ENCODE assay signal across 8 cellular contexts in the genomic region with DNA sequence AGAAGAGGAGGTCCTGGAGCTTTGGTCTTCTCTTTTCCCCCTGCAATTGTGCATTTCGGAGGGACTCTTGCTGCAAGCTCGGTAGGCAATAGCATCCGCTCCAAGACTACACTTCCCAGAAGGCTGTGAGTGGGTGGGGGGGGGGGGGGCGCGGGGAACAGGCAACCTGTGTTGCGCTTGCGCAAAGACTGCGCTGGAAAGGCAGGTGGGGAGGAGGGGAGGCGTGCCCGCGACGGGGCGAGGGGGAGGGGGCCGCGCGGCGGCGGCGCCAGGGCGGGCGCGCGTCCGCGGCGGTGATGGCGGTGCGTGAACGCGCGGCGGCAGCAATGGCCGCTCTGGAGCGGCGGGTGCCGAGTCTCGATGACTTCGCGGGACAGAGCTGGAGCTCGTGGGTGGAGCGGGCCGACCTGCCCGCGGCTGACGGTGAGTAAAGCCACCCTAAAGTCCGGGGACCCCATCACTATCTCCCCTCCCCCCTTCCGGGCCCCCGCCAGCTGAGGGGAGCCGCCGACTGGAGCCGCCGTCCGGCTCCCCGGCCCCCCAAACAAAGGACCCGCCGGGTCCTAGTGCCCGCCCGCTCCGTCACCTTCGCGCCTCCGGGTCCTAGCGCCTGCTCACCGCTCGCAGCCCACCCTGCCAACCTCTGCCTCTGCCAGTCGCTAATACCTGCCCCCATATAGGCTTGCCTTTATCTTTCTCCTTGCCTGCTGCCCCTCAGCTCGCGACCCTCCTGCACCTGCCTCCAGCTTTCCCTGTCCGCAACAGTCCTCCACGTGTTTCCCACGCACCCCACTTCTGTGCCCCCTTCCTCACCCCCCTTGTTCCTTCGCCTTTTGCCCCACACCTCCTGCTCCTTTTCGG. TPM values are rescaled to one million over a fixed set of nuclear protein-coding genes. Genes with fewer than 3 reads are reported as not detected.
DNase-seq lines count a peak whose midpoint lies in the region; ATAC-seq and TF ChIP-seq lines count a peak whose summit lies in the region.

A gene with protein sequence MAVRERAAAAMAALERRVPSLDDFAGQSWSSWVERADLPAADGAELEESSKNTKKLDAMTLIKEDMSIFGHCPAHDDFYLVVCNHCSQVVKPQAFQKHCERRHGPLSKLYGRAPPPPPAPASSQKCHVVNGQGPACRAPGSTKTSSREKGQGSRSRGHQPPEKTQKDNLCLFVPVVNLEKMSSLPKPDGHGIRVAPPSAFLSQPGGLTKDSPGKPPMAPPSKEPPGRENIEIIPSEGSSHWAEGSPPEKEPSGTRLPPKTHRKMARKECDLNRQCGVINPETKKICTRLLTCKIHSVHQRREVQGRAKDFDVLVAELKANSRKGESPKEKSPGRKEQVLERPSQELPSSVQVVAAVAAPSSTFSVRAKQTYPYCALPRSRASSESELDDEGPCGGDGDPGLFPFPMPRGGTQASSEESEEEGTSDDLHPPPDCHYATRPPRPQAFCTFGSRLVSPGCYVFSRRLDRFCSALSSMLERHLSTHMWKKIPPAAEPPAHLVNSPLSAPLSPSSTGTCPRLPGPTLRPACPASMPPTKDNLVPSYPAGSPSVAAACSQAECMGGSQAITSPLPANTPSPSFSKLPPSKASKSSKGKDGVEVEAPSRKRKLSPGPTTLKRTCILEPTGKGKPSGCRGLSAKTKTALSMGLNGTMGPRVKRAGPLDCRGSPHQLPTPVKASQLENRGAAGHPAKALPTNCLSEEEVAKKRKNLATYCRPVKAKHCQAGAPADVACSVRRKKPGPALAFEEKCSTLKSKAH (plus strand): TSS at position 248 of the 861 bp plus-strand sequence. CDS start 49 bp downstream, at position 297.

- peak within 1 kb of the TSS; percentile 67 to 70 (median 68) for H3K4me3 ChIP-seq in liver (ENCODE audit: low read depth in 1 of 3, low read length in 3 of 3)

- H3K9ac ChIP-seq in liver (ENCODE audit: low read depth in 1 of 2, low read length in 2 of 2) = peak within 1 kb of the TSS in 1 of 2 donors; percentile 4

- no peaks in the 10 kb centered on the region for H3K27me3 ChIP-seq in liver (ENCODE audit: control insufficient read depth in 4 of 4, insufficient read depth in 4 of 4, low read length in 3 of 4)

- no peak for TF ChIP-seq RAD21 in liver (IDR thresholded peaks at IDR 0.05)

- H3K27ac ChIP-seq in liver (ENCODE audit: low read depth in 1 of 2, low read length in 2 of 2) = peak within 1 kb of the TSS; percentile 80 to 90

- peak; percentile 85 for ATAC-seq in GM19372 (IDR thresholded peaks at IDR 0.05; ENCODE audit: low read depth, unreplicated experiment)
- ATAC-seq in HG03520 (IDR thresholded peaks at IDR 0.05; ENCODE audit: unreplicated experiment) = peak; percentile 76

- DNase-seq in C1 segment of cervical spinal cord (lab: John Stamatoyannopoulos, UW) (peak; percentile 48 to 99 (median 94)), NCI-H69 (lab: John Stamatoyannopoulos, UW) (peak; percentile 91), dedifferentiated amniotic fluid mesenchymal stem cell (ENCODE audit: extremely low spot score) (peak; percentile 84)
- peak; percentile 80 to 87 for DNase-seq in activated CD4-positive, alpha-beta T cell treated with anti-CD3 and anti-CD28 coated beads, Interleukin-2, amount 50 U/mL, for 24 hours (ENCODE audit: low read depth in 1 of 2, low spot score in 1 of 2)
- DNase-seq in stimulated activated CD4-positive, alpha-beta T cell treated with anti-CD3 and anti-CD28 coated beads, Interleukin-4, amount 100 ng/mL, for 1 hour = peak; percentile 90

- 2% methylated on average over 73 of the region's 73 CpGs for WGBS in liver

- no peak for TF ChIP-seq CTCF in liver (IDR thresholded peaks at IDR 0.05; ENCODE audit: low read depth, low read length, missing input control)

- peaks cover 5 to 16% (median 13%) of the 10 kb centered on the region in 4 donors for H3K4me1 ChIP-seq in liver (ENCODE audit: control insufficient read depth in 4 of 4, insufficient read depth in 4 of 4, low read length in 3 of 4)

- H3K9me3 ChIP-seq in liver (ENCODE audit: control insufficient read depth in 4 of 4, low read length in 3 of 4) = no peaks in the 10 kb centered on the region

- H3K36me3 ChIP-seq in liver (ENCODE audit: control insufficient read depth in 4 of 4, insufficient read depth in 3 of 4, low read depth in 1 of 4, low read length in 3 of 4) = peaks cover 0 to 8% (median 2%) of the 10 kb centered on the region in 4 donors

TF ChIP-seq in liver, 16 proteins besides CTCF, POLR2A, EP300 and RAD21:
- TF ChIP-seq GABPA (IDR thresholded peaks at IDR 0.05 in 1 of 2, conservative IDR thresholded peaks at IDR 0.05 in 1 of 2) = no peak
- peak; percentile 27 for TF ChIP-seq REST (IDR thresholded peaks at IDR 0.05)
- TF ChIP-seq FOXA1 (IDR thresholded peaks at IDR 0.05) = no peak
- TF ChIP-seq NR2F2 (IDR thresholded peaks at IDR 0.05) = no peak
- no peak for TF ChIP-seq ATF3 (IDR thresholded peaks at IDR 0.05)
- TF ChIP-seq YY1 (IDR thresholded peaks at IDR 0.05) = peak; percentile 98
- TF ChIP-seq RXRA (IDR thresholded peaks at IDR 0.05) = no peak
- peak in 1 of 2 donors; percentile 22 for TF ChIP-seq EGR1 (IDR thresholded peaks at IDR 0.05; ENCODE audit: low read depth in 2 of 2)
- peak; percentile 51 for TF ChIP-seq SP1 (IDR thresholded peaks at IDR 0.05)
- TF ChIP-seq HNF4G (IDR thresholded peaks at IDR 0.05) = no peak
- TF ChIP-seq, protein P1, sequence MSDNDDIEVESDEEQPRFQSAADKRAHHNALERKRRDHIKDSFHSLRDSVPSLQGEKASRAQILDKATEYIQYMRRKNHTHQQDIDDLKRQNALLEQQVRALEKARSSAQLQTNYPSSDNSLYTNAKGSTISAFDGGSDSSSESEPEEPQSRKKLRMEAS (IDR thresholded peaks at IDR 0.05) = no peak
- no peak for TF ChIP-seq HNF4A (conservative IDR thresholded peaks at IDR 0.05)
- TF ChIP-seq TAF1 (conservative IDR thresholded peaks at IDR 0.05) = peak; percentile 81
- TF ChIP-seq FOXA2 (IDR thresholded peaks at IDR 0.05) = no peak
- no peak for TF ChIP-seq JUND (IDR thresholded peaks at IDR 0.05)
- TF ChIP-seq, protein P2, sequence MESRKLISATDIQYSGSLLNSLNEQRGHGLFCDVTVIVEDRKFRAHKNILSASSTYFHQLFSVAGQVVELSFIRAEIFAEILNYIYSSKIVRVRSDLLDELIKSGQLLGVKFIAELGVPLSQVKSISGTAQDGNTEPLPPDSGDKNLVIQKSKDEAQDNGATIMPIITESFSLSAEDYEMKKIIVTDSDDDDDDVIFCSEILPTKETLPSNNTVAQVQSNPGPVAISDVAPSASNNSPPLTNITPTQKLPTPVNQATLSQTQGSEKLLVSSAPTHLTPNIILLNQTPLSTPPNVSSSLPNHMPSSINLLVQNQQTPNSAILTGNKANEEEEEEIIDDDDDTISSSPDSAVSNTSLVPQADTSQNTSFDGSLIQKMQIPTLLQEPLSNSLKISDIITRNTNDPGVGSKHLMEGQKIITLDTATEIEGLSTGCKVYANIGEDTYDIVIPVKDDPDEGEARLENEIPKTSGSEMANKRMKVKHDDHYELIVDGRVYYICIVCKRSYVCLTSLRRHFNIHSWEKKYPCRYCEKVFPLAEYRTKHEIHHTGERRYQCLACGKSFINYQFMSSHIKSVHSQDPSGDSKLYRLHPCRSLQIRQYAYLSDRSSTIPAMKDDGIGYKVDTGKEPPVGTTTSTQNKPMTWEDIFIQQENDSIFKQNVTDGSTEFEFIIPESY (IDR thresholded peaks at IDR 0.05) = no peak

RNA-seq across cellular contexts. Expression of the gene that starts here (rescaled TPM):
- 1 to 10 TPM in 1 of 2 donors, under 1 TPM in 1; 0.61 to 1.6 TPM for total RNA-seq in liver
- polyA plus RNA-seq in liver = 1 to 10 TPM; 1.0 to 1.7 TPM

Comparison
In these comparisons a context has a peak if more than half of its experiments do, and no peak if none do; other contexts are left out.
1. Peak in every context shown above with its lines: DNase-seq, ATAC-seq, H3K4me3 ChIP-seq and H3K27ac ChIP-seq.